Comparison of ENCODE assay signal across 13 cellular contexts in the genomic region with DNA sequence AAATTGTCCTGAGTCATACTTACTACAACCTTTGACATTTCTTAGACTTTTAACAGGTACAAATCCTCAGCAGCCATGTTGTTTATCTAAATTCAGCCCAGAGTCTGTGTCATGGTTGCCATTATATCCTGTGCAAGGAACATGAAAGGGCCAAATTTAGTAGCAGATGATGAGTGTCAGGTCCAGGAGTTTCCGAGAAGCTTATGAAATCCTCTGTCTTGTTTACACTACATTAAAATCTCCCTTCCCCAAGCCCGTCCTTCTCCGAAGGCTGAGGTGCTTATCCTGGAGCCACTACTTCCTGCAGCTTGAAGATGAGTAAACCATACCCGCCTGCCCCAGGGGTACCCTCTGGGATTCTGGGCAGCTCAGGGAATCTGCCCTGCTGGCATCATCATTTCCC.
DNase-seq lines count a peak whose midpoint lies in the region; ATAC-seq and TF ChIP-seq lines count a peak whose summit lies in the region.
"Had no signal": no experiment of that assay in that cellular context is flagged by ENCODE, and none has a peak within 500 bp of the region (broad histone marks: within the 10 kb centered on the region; RNA-seq: fewer than 3 reads in every experiment).

No MANE protein-coding gene starts in this region.

- BruUV-seq in PC-3 (replicated peaks; lab: Mats Ljungman, UMichigan): no TSS peak

- TF ChIP-seq CTCF in PC-3 (conservative IDR thresholded peaks at IDR 0.05; ENCODE audit: low read depth, low read length): no peak

- CTCF ChIA-PET in PC-3 (lab: Charles Lee): no interaction called here

- no peak overlapping the region for H3K27ac Mint-ChIP-seq in T-helper 2 cell treated with Interferon-gamma antibody and Interleukin-4, amounts not matched to agents 5 μg/mL and 100 μg/mL, for 36 hours

- H3K4me2 ChIP-seq in PC-3 (ENCODE audit: low read length): peak overlapping the region; percentile 28

- peak overlapping the region; percentile 52; the same call in 1 of the 2 replicates for H2AFZ ChIP-seq in PC-3 (ENCODE audit: low read length)

- H3F3A ChIP-seq in PC-3 (ENCODE audit: low read length, unreplicated experiment): no peaks in the 10 kb centered on the region

- H4K20me1 ChIP-seq in PC-3 (ENCODE audit: low read length): no peaks in the 10 kb centered on the region

- H3K4me1 Mint-ChIP-seq in T-helper 2 cell treated with Interferon-gamma antibody and Interleukin-4, amounts not matched to agents 5 μg/mL and 100 μg/mL, for 36 hours (ENCODE audit: low read depth): peaks cover 19% of the 10 kb centered on the region

- H3K27me3 Mint-ChIP-seq in T-helper 2 cell treated with Interferon-gamma antibody and Interleukin-4, amounts not matched to agents 5 μg/mL and 100 μg/mL, for 36 hours (ENCODE audit: low read depth): peaks cover 24% of the 10 kb centered on the region

- no peak overlapping the region for H3K4me3 ChIP-seq in PC-3 (ENCODE audit: low read length)
- no peak overlapping the region for H3K4me3 ChIP-seq in thymus (ENCODE audit: low read length)

- no peaks in the 10 kb centered on the region for H3K36me3 ChIP-seq in PC-3 (ENCODE audit: low read depth, low read length)
- H3K36me3 ChIP-seq in thymus (ENCODE audit: control insufficient read depth, insufficient read depth): no peaks in the 10 kb centered on the region

- H3K27ac ChIP-seq in PC-3 (ENCODE audit: low read length): peak overlapping the region; percentile 71
- H3K27ac ChIP-seq in caudate nucleus (ENCODE audit: low read depth, low read length): peak overlapping the region; percentile 80
- peak overlapping the region; percentile 52 for H3K27ac ChIP-seq in layer of hippocampus (ENCODE audit: low read depth, low read length)
- H3K27ac ChIP-seq in thymus (ENCODE audit: low read depth): peak overlapping the region; percentile 78
- H3K27ac ChIP-seq: foreskin keratinocyte, VCaP had no signal

- H3K9me3 ChIP-seq in PC-3 (ENCODE audit: low read length): no peaks in the 10 kb centered on the region
- no peaks in the 10 kb centered on the region for H3K9me3 ChIP-seq in thymus (ENCODE audit: control insufficient read depth)

- H3K9ac ChIP-seq in PC-3 (ENCODE audit: low read length): peak overlapping the region; percentile 34

- no peaks in the 10 kb centered on the region for H3K27me3 ChIP-seq in PC-3 (ENCODE audit: low read length)
- H3K27me3 ChIP-seq in layer of hippocampus (ENCODE audit: control insufficient read depth, insufficient read depth, low read length): no peaks in the 10 kb centered on the region
- H3K27me3 ChIP-seq in thymus (ENCODE audit: control insufficient read depth, insufficient read depth): no peaks in the 10 kb centered on the region
- H3K27me3 ChIP-seq: foreskin keratinocyte had no signal

- ATAC-seq in PC-3: peak; percentile 37
- ATAC-seq in GM21619 (IDR thresholded peaks at IDR 0.05; ENCODE audit: unreplicated experiment): no peak
- ATAC-seq in GM21576 (IDR thresholded peaks at IDR 0.05; ENCODE audit: unreplicated experiment): no peak
- ATAC-seq: foreskin keratinocyte; HCT116; stimulated activated naive CD8-positive, alpha-beta T cell treated with anti-CD3 and anti-CD28 coated beads, Interleukin-15, Interleukin-2, amounts not matched to agents 100 U/mL and 50 U/mL, for 24 hours had no signal

- WGBS in thymus: 94% methylated on average over 4 of the region's 4 CpGs

- DNase-seq in PC-3 (peak; percentile 70), caudate nucleus (lab: John Stamatoyannopoulos, UW) (no peak)
- DNase-seq in T-helper 2 cell treated with Interferon-gamma antibody and Interleukin-4, amounts not matched to agents 5 μg/mL and 100 μg/mL, for 36 hours (ENCODE audit: low spot score): no peak
- DNase-seq: activated effector memory CD4-positive, alpha-beta T cell treated with anti-CD3 and anti-CD28 coated beads, Interleukin-2, amount 50 U/mL, for 16 hours; NCI-H1092 treated with DMSO at 0.1 percent for 48 hours; stimulated activated naive CD8-positive, alpha-beta T cell treated with anti-CD3 and anti-CD28 coated beads, Interleukin-15, Interleukin-2, amounts not matched to agents 100 U/mL and 50 U/mL, for 24 hours had no signal

- H3K9me3 Mint-ChIP-seq in T-helper 2 cell treated with Interferon-gamma antibody and Interleukin-4, amounts not matched to agents 5 μg/mL and 100 μg/mL, for 36 hours: peaks cover 10% of the 10 kb centered on the region

- H3K4me3 Mint-ChIP-seq in T-helper 2 cell treated with Interferon-gamma antibody and Interleukin-4, amounts not matched to agents 5 μg/mL and 100 μg/mL, for 36 hours: no peak overlapping the region

- intact Hi-C loops in PC-3 (cut with micrococcal nuclease): no loop called here

- peaks cover 59% of the 10 kb centered on the region for H3K4me1 ChIP-seq in PC-3 (ENCODE audit: insufficient read depth, low read length)
- H3K4me1 ChIP-seq in thymus (ENCODE audit: control insufficient read depth, insufficient read depth, low read length): peaks cover 55% of the 10 kb centered on the region

- H3K36me3 Mint-ChIP-seq in T-helper 2 cell treated with Interferon-gamma antibody and Interleukin-4, amounts not matched to agents 5 μg/mL and 100 μg/mL, for 36 hours (ENCODE audit: low read depth): peaks cover 8% of the 10 kb centered on the region

- POLR2A ChIA-PET in PC-3 (lab: Charles Lee; ENCODE audit: unreplicated experiment): no interaction called here

- H3K9me2 ChIP-seq in PC-3 (replicated peaks; ENCODE audit: low read length): no peaks in the 10 kb centered on the region

- no peaks in the 10 kb centered on the region for H3K79me2 ChIP-seq in PC-3 (ENCODE audit: low read length)
